8 cellular contexts compared by ENCODE assay signal in the genomic region with DNA sequence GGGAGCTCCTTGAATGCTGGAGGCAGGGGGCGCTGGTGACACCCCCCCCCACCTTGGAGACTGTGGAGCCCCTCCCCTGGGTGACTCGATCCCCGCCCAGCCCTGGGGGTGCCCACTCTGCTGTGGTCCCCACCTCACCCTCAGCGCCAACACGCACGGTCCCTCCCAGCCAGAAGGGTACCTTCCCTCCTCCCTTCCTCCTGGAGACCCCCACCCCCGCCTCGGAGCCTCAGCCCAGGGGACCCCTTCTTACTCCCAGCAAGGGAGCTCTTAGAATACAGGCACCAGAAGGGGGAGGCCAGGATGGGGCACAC. TPM values are rescaled to one million over a fixed set of nuclear protein-coding genes. Genes with fewer than 3 reads are reported as not detected.
DNase-seq lines count a peak whose midpoint lies in the region; TF ChIP-seq lines count a peak whose summit lies in the region.

No MANE protein-coding gene starts in this region.

- in situ Hi-C loops in G401 (cut with HindIII; ENCODE audit: low sequenced_read_pairs) = no loop called here

- H3K4me1 ChIP-seq in breast epithelium (peaks cover 0 to 6% of the 10 kb centered on the region in 2 donors), iPS-20b (ENCODE audit: insufficient read depth, low read length) (peaks cover 7% of the 10 kb centered on the region; the same call in 1 of the 2 replicates), suprapubic skin (peaks cover 78% of the 10 kb centered on the region), adrenal gland (replicated peaks in 1 of 2) (peaks cover 7 to 30% of the 10 kb centered on the region in 2 donors)

- DNase-seq in NCI-H1417 (lab: John Stamatoyannopoulos, UW) (peak in 2 of 3 experiments; percentile 43 to 46), NCI-H1417 treated with DMSO at 0.1 percent for 48 hours (lab: John Stamatoyannopoulos, UW) (no peak), breast epithelium (ENCODE audit: low spot score in 2 of 2) (no peak), suprapubic skin (ENCODE audit: low spot score in 2 of 2) (no peak), putamen (ENCODE audit: low spot score) (no peak), G401 (ENCODE audit: low spot score) (no peak), adrenal gland (no peak)

- intact Hi-C loops in breast epithelium (cut with DNase I; ENCODE audit: low total_unique reads) = loop anchor here (10.0 kb wide), 1 partner anchor 49 kb away; no protein-coding TSS in a partner anchor
- intact Hi-C loops in adrenal gland (cut with DNase I) = loop anchor here (5.0 to 10.0 kb wide), 2 partner anchors 66 to 159 kb away; partner anchors contain the start of gene NOL9 (in 1 of the 2)

- TF ChIP-seq EP300 in suprapubic skin (IDR thresholded peaks at IDR 0.05) = no peak

- no peak for TF ChIP-seq POLR2A in breast epithelium (IDR thresholded peaks at IDR 0.05)
- TF ChIP-seq POLR2A in suprapubic skin (IDR thresholded peaks at IDR 0.05) = no peak
- no peak for TF ChIP-seq POLR2A in adrenal gland (IDR thresholded peaks at IDR 0.05)

- H3K9ac ChIP-seq in iPS-20b (ENCODE audit: low read depth, low read length) = peak overlapping the region; percentile 48; the same call in 1 of the 2 replicates

- H3K36me3 ChIP-seq in breast epithelium = no peaks in the 10 kb centered on the region
- no peaks in the 10 kb centered on the region for H3K36me3 ChIP-seq in iPS-20b (ENCODE audit: insufficient read depth, low read depth, low read length)
- H3K36me3 ChIP-seq in suprapubic skin = no peaks in the 10 kb centered on the region
- no peaks in the 10 kb centered on the region for H3K36me3 ChIP-seq in adrenal gland (replicated peaks in 1 of 2)

- no peak for TF ChIP-seq CTCF in breast epithelium (IDR thresholded peaks at IDR 0.05)
- no peak for TF ChIP-seq CTCF in suprapubic skin (IDR thresholded peaks at IDR 0.05)
- no peak for TF ChIP-seq CTCF in adrenal gland (IDR thresholded peaks at IDR 0.05)

- no CpG with 5 or more reads among the region's 8 CpGs for WGBS in suprapubic skin
- WGBS in adrenal gland, 4 donors = 18 to 35% (median 27%) methylated on average over 7 to 8 of the region's 8 CpGs; no CpG with 5 or more reads in 1 of the 4 donors

- peak overlapping the region; percentile 44 to 83 (median 56) for H3K4me3 ChIP-seq in breast epithelium
- H3K4me3 ChIP-seq in iPS-20b (ENCODE audit: low read length) = peak overlapping the region; percentile 68
- H3K4me3 ChIP-seq in suprapubic skin = peak overlapping the region; percentile 65
- peak overlapping the region in 1 of 4 donors; percentile 20 for H3K4me3 ChIP-seq in adrenal gland

- no peaks in the 10 kb centered on the region for H3K27me3 ChIP-seq in breast epithelium
- H3K27me3 ChIP-seq in iPS-20b (ENCODE audit: insufficient read depth, low read length) = peaks cover 20% of the 10 kb centered on the region
- peaks cover 18% of the 10 kb centered on the region for H3K27me3 ChIP-seq in suprapubic skin
- H3K27me3 ChIP-seq in adrenal gland = no peaks in the 10 kb centered on the region

- H3K9me3 ChIP-seq in breast epithelium (no peaks in the 10 kb centered on the region), iPS-20b (ENCODE audit: insufficient read depth, low read depth, low read length) (no peaks in the 10 kb centered on the region), suprapubic skin (no peaks in the 10 kb centered on the region), adrenal gland (replicated peaks in 1 of 3) (no peaks in the 10 kb centered on the region)

- H3K27ac ChIP-seq in breast epithelium (no peak overlapping the region), iPS-20b (ENCODE audit: low read length) (no peak overlapping the region), suprapubic skin (peak overlapping the region; percentile 83), adrenal gland (peak overlapping the region in 1 of 5 donors; percentile 29)

RNA-seq across cellular contexts. Expression of gene PLEKHG5, which starts 5.6 kb away (rescaled TPM):
- total RNA-seq in breast epithelium (10 to 100 TPM in 2 of 3 donors, 1 to 10 TPM in 1; 7.0 to 12.0 (median 11.8) TPM), suprapubic skin (100 to 1,000 TPM in 2 of 4 donors, 10 to 100 TPM in 2; 76.3 to 347 (median 107) TPM), adrenal gland (10 to 100 TPM; 14.0 to 29.2 (median 18.4) TPM)
- 8.2 and 8.6 TPM in 2 replicates for total RNA-seq in G401 (2014; rRNA removed; shearing (Covaris generic))
- polyA plus RNA-seq in adrenal gland = 10 to 100 TPM in 2 of 3 donors, 1 to 10 TPM in 1; 2.0 to 96.3 (median 23.0) TPM

RNA-seq across cellular contexts. Expression of gene TNFRSF25, which starts 19.9 kb away (rescaled TPM):
- total RNA-seq in breast epithelium (10 to 100 TPM in 2 of 3 donors, 1 to 10 TPM in 1; 3.8 to 13.1 (median 12.4) TPM), suprapubic skin (100 to 1,000 TPM in 2 of 4 donors, 10 to 100 TPM in 2; 66.8 to 411 (median 99.5) TPM), adrenal gland (10 to 100 TPM in 4 of 8 donors, 1 to 10 TPM in 4; 2.7 to 36.4 (median 9.7) TPM)
- total RNA-seq in G401 (2014; rRNA removed; shearing (Covaris generic)) = 4.9 and 6.1 TPM in 2 replicates
- 100 to 1,000 TPM in 1 of 3 donors, 10 to 100 TPM in 1, 1 to 10 TPM in 1; 1.2 to 169 (median 63.8) TPM for polyA plus RNA-seq in adrenal gland

Comparison
In these comparisons a context has a peak if more than half of its experiments do, and no peak if none do; other contexts are left out.
1. DNase-seq: peak in NCI-H1417 (2 of 3); none in NCI-H1417 treated with DMSO at 0.1 percent for 48 hours (single experiment), breast epithelium (0 of 2), suprapubic skin (0 of 2), putamen (single experiment), G401 (single experiment) and adrenal gland (0 of 7).